In the genomic region with DNA sequence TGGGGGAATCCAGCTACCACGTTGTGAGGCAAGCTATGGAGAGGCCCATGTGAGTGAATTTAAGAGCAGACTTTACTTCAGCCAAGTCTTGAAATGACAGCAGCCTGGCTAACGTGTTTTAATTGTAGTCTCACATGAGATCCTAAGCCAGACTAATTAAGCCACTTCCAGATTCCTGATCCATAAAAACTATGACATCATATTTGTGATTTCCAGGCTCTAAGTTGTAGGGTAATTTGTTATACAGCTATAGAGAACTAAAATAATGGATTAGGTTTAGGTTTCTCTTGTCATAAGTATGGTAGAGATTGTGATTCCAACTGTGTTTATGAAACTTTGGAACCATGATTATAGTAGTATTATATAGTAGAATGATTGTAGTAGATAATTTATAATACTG, we compare ENCODE assay signal across 30 cellular contexts.
"Had no signal": no experiment of that assay in that cellular context is flagged by ENCODE, and none has a peak within 500 bp of the region (broad histone marks: within the 10 kb centered on the region; RNA-seq: fewer than 3 reads in every experiment).

No MANE protein-coding gene starts in this region.

- H3K27ac ChIP-seq: adrenal gland, body of pancreas, brain microvascular endothelial cell, breast epithelium, VCaP had no signal

- H3K36me3 ChIP-seq: adrenal gland, brain microvascular endothelial cell, breast epithelium had no signal

- H3K27me3 ChIP-seq: adrenal gland, body of pancreas, brain microvascular endothelial cell, breast epithelium had no signal

- H3K4me3 ChIP-seq: adrenal gland, body of pancreas, breast epithelium had no signal

- H3K4me1 ChIP-seq: adrenal gland, body of pancreas, breast epithelium had no signal

- H3K9me3 ChIP-seq: adrenal gland, body of pancreas, breast epithelium had no signal

- DNase-seq: activated B cell treated with CpG ODN at 0.5 μM for 24 hours; activated CD4-positive, alpha-beta memory T cell treated with anti-CD3 and anti-CD28 coated beads for 36 hours; activated CD4-positive, alpha-beta T cell treated with anti-CD3 and anti-CD28 coated beads for 4 hours; activated CD4-positive, alpha-beta T cell treated with anti-CD3 and anti-CD28 coated beads, Interleukin-2, amount 10 ng/mL, durations not matched to agents 24 days and 14 days; activated CD4-positive, alpha-beta T cell treated with anti-CD3 and anti-CD28 coated beads, Interleukin-2, amount 50 U/mL, for 1 hour; activated CD4-positive, alpha-beta T cell treated with anti-CD3 and anti-CD28 coated beads, Interleukin-2, amount 50 U/mL, for 4 hours; activated CD4-positive, CD25-positive, alpha-beta regulatory T cell treated with anti-CD3 and anti-CD28 coated beads, Interleukin-2, amount 50 U/mL, for 72 hours; activated CD8-positive, alpha-beta memory T cell treated with anti-CD3 and anti-CD28 coated beads, Interleukin-2, amount 50 U/mL, for 4 hours; activated CD8-positive, alpha-beta T cell treated with anti-CD3 and anti-CD28 coated beads for 36 hours; activated effector memory CD4-positive, alpha-beta T cell treated with anti-CD3 and anti-CD28 coated beads, Interleukin-2, amount 50 U/mL, for 16 hours; activated gamma-delta T cell treated with Interleukin-2 at 50 U/mL for 16 hours; activated naive CD4-positive, alpha-beta T cell; activated naive CD4-positive, alpha-beta T cell treated with anti-CD3 and anti-CD28 coated beads for 36 hours; activated naive CD4-positive, alpha-beta T cell treated with anti-CD3 and anti-CD28 coated beads, Interleukin-2, amount 50 U/mL, for 16 hours; activated naive CD8-positive, alpha-beta T cell treated with anti-CD3 and anti-CD28 coated beads for 36 hours; activated T-cell treated with anti-CD3 and anti-CD28 coated beads for 4 hours; activated T-cell treated with anti-CD3 and anti-CD28 coated beads, Interleukin-2, amount 50 U/mL, for 1 hour; activated T-cell treated with anti-CD3 and anti-CD28 coated beads, Interleukin-2, amount 50 U/mL, for 4 hours; activated T-cell treated with anti-CD3 and anti-CD28 coated beads, Interleukin-2, amount 50 U/mL, for 72 hours; adrenal gland; amniotic stem cell; aorta; body of pancreas; brain microvascular endothelial cell; central memory CD4-positive, alpha-beta T cell; T-helper 1 cell; T-helper 2 cell; T-helper 9 cell had no signal
